ENCODE assay signal across 18 cellular contexts in the genomic region with DNA sequence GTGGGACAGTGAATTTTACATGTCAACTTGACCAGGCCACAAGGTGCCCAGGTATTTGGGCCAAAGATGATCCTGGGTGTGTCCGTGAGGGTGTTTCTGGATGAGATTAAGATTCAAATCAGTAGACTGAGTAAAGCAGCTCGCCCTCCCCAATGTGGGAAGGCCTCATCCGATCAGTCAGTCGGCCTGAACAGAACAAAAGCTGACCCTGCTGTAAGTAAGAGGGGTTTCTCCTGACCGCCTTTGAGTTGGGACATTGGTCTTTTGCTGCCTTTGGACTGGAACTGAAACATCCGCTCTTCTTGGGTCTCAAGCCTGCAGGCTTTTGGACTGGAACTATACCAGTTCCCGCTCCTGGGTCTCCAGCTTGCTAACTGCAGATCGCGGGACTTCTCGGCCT.
A peak's percentile ranks its signal among the peaks of the same experiment; 100 is the strongest.
DNase-seq lines count a peak whose midpoint lies in the region; ATAC-seq and TF ChIP-seq lines count a peak whose summit lies in the region.
"Had no signal": no experiment of that assay in that cellular context is flagged by ENCODE, and none has a peak within 500 bp of the region (broad histone marks: within the 10 kb centered on the region; RNA-seq: fewer than 3 reads in every experiment).

No MANE protein-coding gene starts in this region.

- H3K27ac ChIP-seq in AG04450 (ENCODE audit: low read depth, low read length) = peak overlapping the region; percentile 21
- peak overlapping the region in 41 of 59 donors; percentile 7 to 86 (median 68) for H3K27ac ChIP-seq in dorsolateral prefrontal cortex
- peak overlapping the region; percentile 93 for H3K27ac ChIP-seq in muscle layer of colon (ENCODE audit: low read depth, low read length)
- H3K27ac ChIP-seq in skin epidermis = peak overlapping the region in 11 of 21 experiments; percentile 2 to 78 (median 29)
- H3K27ac ChIP-seq: BLaER1 treated with 17β-estradiol and CSF1 and Interleukin-3, amounts not matched to agents 10 nM and 100 nM had no signal

- H3K9ac ChIP-seq in muscle layer of colon (ENCODE audit: low read length) = no peak overlapping the region
- H3K9ac ChIP-seq: BLaER1 treated with 17β-estradiol and CSF1 and Interleukin-3, amounts not matched to agents 10 nM and 100 nM had no signal

- POLR2A ChIA-PET in AG04450 (lab: Yijun Ruan, JAX) = no interaction called here

- intact Hi-C loops in dorsolateral prefrontal cortex (cut with DNase I) = no loop called here

- H3K27me3 ChIP-seq in AG04450 (ENCODE audit: control insufficient read depth, insufficient read depth, low read length) (no peaks in the 10 kb centered on the region), dorsolateral prefrontal cortex (no peaks in the 10 kb centered on the region), muscle layer of colon (ENCODE audit: control insufficient read depth in 1 of 2, insufficient read depth in 2 of 2, low read length in 2 of 2) (no peaks in the 10 kb centered on the region)

- H3K9me3 ChIP-seq in AG04450 (ENCODE audit: control insufficient read depth, insufficient read depth, low read length) (no peaks in the 10 kb centered on the region), muscle layer of colon (ENCODE audit: low read length) (no peaks in the 10 kb centered on the region)
- H3K9me3 ChIP-seq: BLaER1 treated with 17β-estradiol and CSF1 and Interleukin-3, amounts not matched to agents 10 nM and 100 nM had no signal

- peaks cover 64% of the 10 kb centered on the region for H3K4me1 ChIP-seq in muscle layer of colon (ENCODE audit: insufficient read depth, low read length)

- H3K4me3 ChIP-seq in AG04450 (ENCODE audit: low read depth, low read length) = no peak overlapping the region
- peak overlapping the region in 4 of 59 donors; percentile 26 to 43 (median 36) for H3K4me3 ChIP-seq in dorsolateral prefrontal cortex
- no peak overlapping the region for H3K4me3 ChIP-seq in muscle layer of colon (ENCODE audit: low read depth in 1 of 2, low read length in 2 of 2)
- H3K4me3 ChIP-seq in skin epidermis = no peak overlapping the region
- H3K4me3 ChIP-seq: BLaER1 treated with 17β-estradiol and CSF1 and Interleukin-3, amounts not matched to agents 10 nM and 100 nM; lung had no signal

- no peaks in the 10 kb centered on the region for H3K36me3 ChIP-seq in muscle layer of colon (ENCODE audit: insufficient read depth, low read length)
- H3K36me3 ChIP-seq: BLaER1 treated with 17β-estradiol and CSF1 and Interleukin-3, amounts not matched to agents 10 nM and 100 nM had no signal

- CTCF ChIA-PET in AG04450 (lab: Charles Lee) = no interaction called here

- DNase-seq in AG04450 (ENCODE audit: low read depth, low spot score) (no peak), dorsolateral prefrontal cortex (peak in 1 of 10 donors; percentile 28), NCI-H2196 treated with DMSO at 0.1 percent for 48 hours (lab: John Stamatoyannopoulos, UW; ENCODE audit: unreplicated experiment) (no peak), NK-92 (lab: John Stamatoyannopoulos, UW; ENCODE audit: unreplicated experiment) (no peak)
- DNase-seq: activated CD8-positive, alpha-beta T cell treated with anti-CD3 and anti-CD28 coated beads for 36 hours; activated naive CD4-positive, alpha-beta T cell treated with Interleukin-2 at 50 U/mL for 16 hours; effector memory CD8-positive, alpha-beta T cell; naive thymus-derived CD4-positive, alpha-beta T cell; NCI-H2029 treated with DMSO at 0.1 percent for 48 hours; stimulated activated CD4-positive, alpha-beta T cell treated with anti-CD3 and anti-CD28 coated beads, Interleukin-4, amount 100 ng/mL, for 24 hours; T1000 had no signal

- TF ChIP-seq CTCF in AG04450 (IDR thresholded peaks at IDR 0.05; ENCODE audit: low read depth, low read length) = no peak
- TF ChIP-seq CTCF in dorsolateral prefrontal cortex (IDR thresholded peaks at IDR 0.05 in 54 of 56, conservative IDR thresholded peaks at IDR 0.05 in 2 of 56; ENCODE audit: low read depth in 1 of 56, partially characterized antibody in 56 of 56) = no peak

- ATAC-seq in GM21526 (IDR thresholded peaks at IDR 0.05; ENCODE audit: low FRiP score, unreplicated experiment) (no peak), GM21723 (IDR thresholded peaks at IDR 0.05; ENCODE audit: unreplicated experiment) (no peak)
- ATAC-seq: activated CD8-positive, alpha-beta T cell treated with anti-CD3 and anti-CD28 coated beads for 36 hours; effector memory CD8-positive, alpha-beta T cell; HepG2; naive thymus-derived CD4-positive, alpha-beta T cell had no signal

Comparison
In these comparisons a context has a peak if more than half of its experiments do, and no peak if none do; other contexts are left out.
1. H3K27ac ChIP-seq: peak in every context shown above with its lines; median percentile 93 in muscle layer of colon; 68 in dorsolateral prefrontal cortex; 29 in skin epidermis; 21 in AG04450.